In genomic region chrX:43693602-43694406, GRCh38 we compare ENCODE assay signal across 12 cellular contexts. TPM values are rescaled to one million over a fixed set of nuclear protein-coding genes. Genes with fewer than 3 reads are reported as not detected.
DNase-seq lines count a peak whose midpoint lies in the region; ATAC-seq and TF ChIP-seq lines count a peak whose summit lies in the region.
"Had no signal": no experiment of that assay in that cellular context is flagged by ENCODE, and none has a peak within 500 bp of the region (broad histone marks: within the 10 kb centered on the region; RNA-seq: fewer than 3 reads in every experiment).

No MANE protein-coding gene starts in this region.

- H3K36me3 ChIP-seq in mammary epithelial cell (ENCODE audit: insufficient read depth, low read length) (peaks cover 3% of the 10 kb centered on the region), breast epithelium (no peaks in the 10 kb centered on the region), lung (ENCODE audit: control insufficient read depth in 2 of 2, insufficient read depth in 2 of 2, low read length in 2 of 2) (no peaks in the 10 kb centered on the region), vagina (peaks cover 0 to 4% of the 10 kb centered on the region in 2 donors)

- no peaks in the 10 kb centered on the region for H3K4me1 Mint-ChIP-seq in MCF 10A (ENCODE audit: insufficient read depth, unreplicated experiment)
- peaks cover 7% of the 10 kb centered on the region for H3K4me1 Mint-ChIP-seq in T-helper 2 cell treated with Interferon-gamma antibody and Interleukin-4, amounts not matched to agents 5 μg/mL and 100 μg/mL, for 36 hours (ENCODE audit: low read depth)
- H3K4me1 Mint-ChIP-seq: T-helper 17 cell had no signal

- no peak overlapping the region for H3K9ac ChIP-seq in mammary epithelial cell (ENCODE audit: insufficient read depth, low read length)

- H3K27me3 ChIP-seq in mammary epithelial cell (ENCODE audit: insufficient read depth, low read length), result peaks cover 2% of the 10 kb centered on the region
- H3K27me3 ChIP-seq in breast epithelium, result peaks cover 0 to 25% of the 10 kb centered on the region in 2 donors
- H3K27me3 ChIP-seq in lung (ENCODE audit: control insufficient read depth, insufficient read depth), result no peaks in the 10 kb centered on the region
- no peaks in the 10 kb centered on the region for H3K27me3 ChIP-seq in vagina

- 86% methylated on average over 3 of the region's 3 CpGs for WGBS in mammary epithelial cell (ENCODE audit: low coverage, missing lambda C conversion rate)
- WGBS in lung, 2 donors, result 30 to 39% methylated on average over 2 to 3 of the region's 3 CpGs

- H4K20me1 ChIP-seq in mammary epithelial cell (ENCODE audit: insufficient read depth, low read length), result no peaks in the 10 kb centered on the region

- no peak overlapping the region for H2AFZ ChIP-seq in mammary epithelial cell (ENCODE audit: low read depth, low read length)

- no peak overlapping the region for H3K4me2 ChIP-seq in mammary epithelial cell (ENCODE audit: insufficient read depth, low read depth, low read length)

- peak overlapping the region; percentile 79 for H3K27ac Mint-ChIP-seq in MCF 10A (ENCODE audit: low read depth, unreplicated experiment)
- no peak overlapping the region for H3K27ac Mint-ChIP-seq in T-helper 2 cell treated with Interferon-gamma antibody and Interleukin-4, amounts not matched to agents 5 μg/mL and 100 μg/mL, for 36 hours
- H3K27ac Mint-ChIP-seq: activated naive CD8-positive, alpha-beta T cell; T-helper 17 cell had no signal

- intact Hi-C loops in MCF 10A (cut with micrococcal nuclease), result no loop called here
- intact Hi-C loops in mammary epithelial cell (cut with micrococcal nuclease), result no loop called here
- intact Hi-C loops in breast epithelium (cut with DNase I; ENCODE audit: low total_unique reads), result no loop called here
- intact Hi-C loops in vagina (cut with DNase I), result no loop called here

- TF ChIP-seq POLR2A in breast epithelium (IDR thresholded peaks at IDR 0.05), result no peak
- no peak for TF ChIP-seq POLR2A in vagina (IDR thresholded peaks at IDR 0.05)

- TF ChIP-seq CTCF in MCF 10A (IDR thresholded peaks at IDR 0.05; ENCODE audit: unreplicated experiment) (no peak), mammary epithelial cell (conservative IDR thresholded peaks at IDR 0.05 in 1 of 2, IDR thresholded peaks at IDR 0.05 in 1 of 2; ENCODE audit: extremely low read depth in 1 of 2, insufficient read depth in 1 of 2, low read depth in 1 of 2, low read length in 2 of 2) (no peak), breast epithelium (IDR thresholded peaks at IDR 0.05) (no peak), lung (IDR thresholded peaks at IDR 0.05; ENCODE audit: control extremely low read depth, extremely low read depth) (no peak), vagina (IDR thresholded peaks at IDR 0.05) (no peak)

- CTCF ChIA-PET in MCF 10A (lab: Yijun Ruan, JAX) (interaction anchor here (0.5 to 1.3 kb wide), 2 partner anchors 12 to 1943 kb away, joined by 4 to 6 read pairs; no protein-coding TSS in a partner anchor), mammary epithelial cell (lab: Charles Lee; ENCODE audit: low non-redundant PET) (interaction anchor here (0.6 kb wide), 1 partner anchor 546 kb away, joined by 3 read pairs; no protein-coding TSS in a partner anchor)

- in situ Hi-C loops in mammary epithelial cell (cut with MboI; ENCODE audit: low sequenced_read_pairs in 2 of 2), result no loop called here

- no peaks in the 10 kb centered on the region for H3K9me3 Mint-ChIP-seq in MCF 10A (ENCODE audit: unreplicated experiment)
- no peaks in the 10 kb centered on the region for H3K9me3 Mint-ChIP-seq in T-helper 2 cell treated with Interferon-gamma antibody and Interleukin-4, amounts not matched to agents 5 μg/mL and 100 μg/mL, for 36 hours

- peak; percentile 28 for DNase-seq in MCF 10A (ENCODE audit: unreplicated experiment)
- no peak for DNase-seq in mammary epithelial cell
- no peak for DNase-seq in breast epithelium (ENCODE audit: low spot score in 2 of 2)
- no peak for DNase-seq in lung (ENCODE audit: low spot score)
- DNase-seq in vagina (ENCODE audit: extremely low spot score in 2 of 2), result no peak
- no peak for DNase-seq in stimulated activated CD4-positive, alpha-beta T cell treated with anti-CD3 and anti-CD28 coated beads, Interleukin-12 subunit alpha, Interleukin-12 subunit beta, amount 100 ng/mL, for 4 hours
- no peak for DNase-seq in epidermal melanocyte (ENCODE audit: insufficient read length, low spot score)
- no peak for DNase-seq in T-helper 2 cell treated with Interferon-gamma antibody and Interleukin-4, amounts not matched to agents 5 μg/mL and 100 μg/mL, for 36 hours (ENCODE audit: low spot score)
- DNase-seq: DND-41, posterior cingulate gyrus, T-helper 17 cell had no signal

- BruUV-seq in MCF 10A (replicated peaks; lab: Mats Ljungman, UMichigan), result no TSS peak
- BruUV-seq in mammary epithelial cell (replicated peaks; lab: Mats Ljungman, UMichigan), result no TSS peak

- H3K9me3 ChIP-seq in mammary epithelial cell (replicated peaks; ENCODE audit: insufficient read depth, low read length) (no peaks in the 10 kb centered on the region), breast epithelium (no peaks in the 10 kb centered on the region), lung (ENCODE audit: control insufficient read depth in 2 of 2, insufficient read depth in 1 of 2, low read length in 1 of 2) (no peaks in the 10 kb centered on the region), vagina (no peaks in the 10 kb centered on the region)

- dilution Hi-C loops in mammary epithelial cell (cut with HindIII; ENCODE audit: low sequenced_read_pairs), result no loop called here

- H3K79me2 ChIP-seq in mammary epithelial cell (ENCODE audit: insufficient read depth, low read length), result no peaks in the 10 kb centered on the region

- ATAC-seq in lung (ENCODE audit: insufficient read depth, low FRiP score), result peak; percentile 47
- ATAC-seq: T-helper 17 cell had no signal

- H3K4me1 ChIP-seq in mammary epithelial cell (ENCODE audit: insufficient read depth, low read length), result no peaks in the 10 kb centered on the region
- no peaks in the 10 kb centered on the region for H3K4me1 ChIP-seq in breast epithelium
- peaks cover 3 to 6% of the 10 kb centered on the region in 2 donors for H3K4me1 ChIP-seq in lung (ENCODE audit: control insufficient read depth in 2 of 2, insufficient read depth in 2 of 2, low read length in 2 of 2)
- H3K4me1 ChIP-seq in vagina, result peaks cover 5% of the 10 kb centered on the region

- H3K27me3 Mint-ChIP-seq in MCF 10A (ENCODE audit: insufficient read depth, unreplicated experiment), result peaks cover 51% of the 10 kb centered on the region
- no peaks in the 10 kb centered on the region for H3K27me3 Mint-ChIP-seq in T-helper 2 cell treated with Interferon-gamma antibody and Interleukin-4, amounts not matched to agents 5 μg/mL and 100 μg/mL, for 36 hours (ENCODE audit: low read depth)
- H3K27me3 Mint-ChIP-seq: activated naive CD8-positive, alpha-beta T cell; T-helper 17 cell had no signal

- POLR2A ChIA-PET in MCF 10A (lab: Yijun Ruan, JAX), result interaction anchor here (0.7 to 2.8 kb wide), 7 partner anchors 8 to 104 kb away, joined by 3 to 13 read pairs (median 3); partner anchors contain the start of gene MAOA

- H3K27ac ChIP-seq in mammary epithelial cell (ENCODE audit: insufficient read depth, low read depth, low read length), result no peak overlapping the region
- H3K27ac ChIP-seq in breast epithelium, result peak overlapping the region; percentile 41 to 54
- peak overlapping the region; percentile 40 to 57 for H3K27ac ChIP-seq in lung (ENCODE audit: low read depth in 1 of 2, low read length in 1 of 2)
- H3K27ac ChIP-seq in vagina, result peak overlapping the region; percentile 23

- no peak overlapping the region for H3K4me3 ChIP-seq in mammary epithelial cell (replicated peaks in 1 of 3; ENCODE audit: insufficient read depth in 1 of 3, low read depth in 2 of 3, low read length in 3 of 3)
- no peak overlapping the region for H3K4me3 ChIP-seq in breast epithelium
- no peak overlapping the region for H3K4me3 ChIP-seq in lung
- H3K4me3 ChIP-seq in vagina, result no peak overlapping the region

- peaks cover 8% of the 10 kb centered on the region for H3K36me3 Mint-ChIP-seq in MCF 10A (ENCODE audit: insufficient read depth, unreplicated experiment)
- H3K36me3 Mint-ChIP-seq in T-helper 2 cell treated with Interferon-gamma antibody and Interleukin-4, amounts not matched to agents 5 μg/mL and 100 μg/mL, for 36 hours (ENCODE audit: low read depth), result peaks cover 3% of the 10 kb centered on the region
- H3K36me3 Mint-ChIP-seq: activated naive CD8-positive, alpha-beta T cell had no signal

- H3K4me3 Mint-ChIP-seq in MCF 10A (ENCODE audit: unreplicated experiment), result no peak overlapping the region
- H3K4me3 Mint-ChIP-seq in T-helper 2 cell treated with Interferon-gamma antibody and Interleukin-4, amounts not matched to agents 5 μg/mL and 100 μg/mL, for 36 hours, result no peak overlapping the region
- H3K4me3 Mint-ChIP-seq: activated naive CD8-positive, alpha-beta T cell; T-helper 17 cell had no signal

RNA-seq across cellular contexts. Expression of gene MAOA, which starts 37.7 kb away (rescaled TPM):
- total RNA-seq in MCF 10A (2022) (8.2 and 9.8 TPM in 2 replicates), mammary epithelial cell (10 to 100 TPM; 12.2 to 38.6 TPM), breast epithelium (100 to 1,000 TPM; 124 to 558 (median 128) TPM), lung (100 to 1,000 TPM; 134 to 187 TPM), vagina (102 TPM)
- polyA plus RNA-seq in mammary epithelial cell (26.0 TPM), lung (100 to 1,000 TPM in 1 of 2 donors, 10 to 100 TPM in 1; 70.0 to 101 TPM)
- polyA minus RNA-seq in mammary epithelial cell, result 61.5 TPM
